In the genomic region with DNA sequence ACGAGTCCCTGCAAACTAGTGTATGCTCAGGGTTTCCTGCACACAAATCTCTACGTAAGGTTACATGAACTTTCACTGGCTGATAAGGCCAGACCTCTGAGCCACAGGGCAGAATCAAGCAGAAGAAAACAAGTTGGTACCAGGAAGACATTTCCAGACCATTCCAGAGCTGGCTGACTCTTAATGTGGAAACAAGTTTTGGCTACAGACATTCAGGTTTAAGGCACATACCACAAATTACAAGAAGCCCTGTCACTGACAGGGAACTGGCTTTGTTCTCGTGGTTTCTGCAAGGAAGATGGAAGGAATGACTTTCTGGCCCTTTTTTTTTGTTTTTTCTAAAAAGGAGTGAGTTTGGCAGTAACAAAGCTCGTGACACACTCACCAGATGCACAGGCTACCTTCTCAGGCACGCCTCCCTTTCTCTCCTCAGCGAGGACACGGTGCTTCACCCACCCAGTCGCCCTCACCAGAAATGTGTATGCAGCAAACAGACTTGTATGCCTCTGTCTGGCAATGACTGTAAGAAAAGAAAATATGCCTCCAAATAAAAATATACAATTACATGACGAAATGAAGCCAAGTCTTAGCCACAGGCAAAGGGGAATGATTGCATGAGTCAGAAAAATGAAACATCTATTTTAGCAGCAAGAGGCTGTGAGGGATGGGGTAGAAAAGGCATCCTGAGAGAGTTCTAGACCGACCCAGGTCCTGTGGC, we compare ENCODE assay signal across 10 cellular contexts. TPM values are rescaled to one million over a fixed set of nuclear protein-coding genes. Genes with fewer than 3 reads are reported as not detected.
DNase-seq lines count a peak whose midpoint lies in the region; ATAC-seq, FAIRE-seq and TF ChIP-seq lines count a peak whose summit lies in the region.
"Had no signal": no experiment of that assay in that cellular context is flagged by ENCODE, and none has a peak within 500 bp of the region (broad histone marks: within the 10 kb centered on the region; RNA-seq: fewer than 3 reads in every experiment).

No MANE protein-coding gene starts in this region.

- DNase-seq in H4 (ENCODE audit: low spot score) (peak; percentile 80), amniotic epithelial cell (ENCODE audit: low read depth) (peak; percentile 92), hepatic stellate cell (ENCODE audit: low spot score) (peak; percentile 83), CD1c-positive myeloid dendritic cell (ENCODE audit: extremely low spot score) (no peak), D721Med (ENCODE audit: insufficient read length, low spot score) (no peak)
- no peak for DNase-seq in activated effector memory CD4-positive, alpha-beta T cell treated with anti-CD3 and anti-CD28 coated beads, Interleukin-2, amount 50 U/mL, for 16 hours
- DNase-seq: NCI-H446 had no signal

- peak overlapping the region; percentile 63 for H3K27ac Mint-ChIP-seq in stimulated activated naive CD8-positive, alpha-beta T cell treated with anti-CD3 and anti-CD28 coated beads, Interleukin-15, Interleukin-2, amounts not matched to agents 100 ng/mL and 50 ng/mL, for 24 hours

- no peak for TF ChIP-seq CTCF in D721Med (IDR thresholded peaks at IDR 0.05; ENCODE audit: insufficient read depth, missing control alignments)

- peaks cover 94% of the 10 kb centered on the region for H3K36me3 Mint-ChIP-seq in stimulated activated naive CD8-positive, alpha-beta T cell treated with anti-CD3 and anti-CD28 coated beads, Interleukin-15, Interleukin-2, amounts not matched to agents 100 ng/mL and 50 ng/mL, for 24 hours (ENCODE audit: low read depth)

- peaks cover 24% of the 10 kb centered on the region for H3K4me1 Mint-ChIP-seq in stimulated activated naive CD8-positive, alpha-beta T cell treated with anti-CD3 and anti-CD28 coated beads, Interleukin-15, Interleukin-2, amounts not matched to agents 100 ng/mL and 50 ng/mL, for 24 hours (ENCODE audit: low read depth)

- ATAC-seq in GM19351 (IDR thresholded peaks at IDR 0.05; ENCODE audit: unreplicated experiment), result no peak

- H3K4me3 Mint-ChIP-seq in stimulated activated naive CD8-positive, alpha-beta T cell treated with anti-CD3 and anti-CD28 coated beads, Interleukin-15, Interleukin-2, amounts not matched to agents 100 ng/mL and 50 ng/mL, for 24 hours, result peak overlapping the region; percentile 30

- no peak for FAIRE-seq in D721Med (lab: Jason Lieb, UNC)

- no peaks in the 10 kb centered on the region for H3K27me3 Mint-ChIP-seq in stimulated activated naive CD8-positive, alpha-beta T cell treated with anti-CD3 and anti-CD28 coated beads, Interleukin-15, Interleukin-2, amounts not matched to agents 100 ng/mL and 50 ng/mL, for 24 hours

- peaks cover 5% of the 10 kb centered on the region for H3K9me3 Mint-ChIP-seq in stimulated activated naive CD8-positive, alpha-beta T cell treated with anti-CD3 and anti-CD28 coated beads, Interleukin-15, Interleukin-2, amounts not matched to agents 100 ng/mL and 50 ng/mL, for 24 hours

RNA-seq across cellular contexts. Expression of gene PLAC9, which starts 22.6 kb away (rescaled TPM):
- total RNA-seq in H4 (2014; rRNA removed; shearing (Covaris generic)), result not detected in 2 replicates
- total RNA-seq: epithelial cell of proximal tubule had no signal

RNA-seq across cellular contexts. Expression of gene ANXA11, which starts 50.2 kb away (rescaled TPM):
- 51.6 and 65.3 TPM in 2 replicates for total RNA-seq in H4 (2014; rRNA removed; shearing (Covaris generic))

Comparison
In these comparisons a context has a peak if more than half of its experiments do, and no peak if none do; other contexts are left out.
1. DNase-seq: peak in H4 (single experiment), amniotic epithelial cell (single experiment) and hepatic stellate cell (single experiment); none in CD1c-positive myeloid dendritic cell (single experiment), D721Med (single experiment) and activated effector memory CD4-positive, alpha-beta T cell treated with anti-CD3 and anti-CD28 coated beads, Interleukin-2, amount 50 U/mL, for 16 hours (single experiment).